Comparison of ENCODE assay signal across 8 cellular contexts in the genomic region with DNA sequence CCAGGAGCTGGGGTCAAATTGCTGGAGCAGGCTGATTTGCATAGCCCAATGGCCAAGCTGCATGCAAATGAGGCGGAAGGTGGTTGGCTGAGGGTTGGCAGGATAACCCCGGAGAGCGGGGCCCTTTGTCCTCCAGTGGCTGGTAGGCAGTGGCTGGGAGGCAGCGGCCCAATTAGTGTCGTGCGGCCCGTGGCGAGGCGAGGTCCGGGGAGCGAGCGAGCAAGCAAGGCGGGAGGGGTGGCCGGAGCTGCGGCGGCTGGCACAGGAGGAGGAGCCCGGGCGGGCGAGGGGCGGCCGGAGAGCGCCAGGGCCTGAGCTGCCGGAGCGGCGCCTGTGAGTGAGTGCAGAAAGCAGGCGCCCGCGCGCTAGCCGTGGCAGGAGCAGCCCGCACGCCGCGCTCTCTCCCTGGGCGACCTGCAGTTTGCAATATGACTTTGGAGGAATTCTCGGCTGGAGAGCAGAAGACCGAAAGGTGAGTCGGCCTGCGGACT. TPM values are rescaled to one million over a fixed set of nuclear protein-coding genes. Genes with fewer than 3 reads are reported as not detected.
DNase-seq lines count a peak whose midpoint lies in the region; TF ChIP-seq lines count a peak whose summit lies in the region.

A gene with protein sequence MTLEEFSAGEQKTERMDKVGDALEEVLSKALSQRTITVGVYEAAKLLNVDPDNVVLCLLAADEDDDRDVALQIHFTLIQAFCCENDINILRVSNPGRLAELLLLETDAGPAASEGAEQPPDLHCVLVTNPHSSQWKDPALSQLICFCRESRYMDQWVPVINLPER (plus strand): TSS at position 135 of the 491 bp plus-strand sequence. CDS start 294 bp downstream, at position 429.

- peak; percentile 98 for DNase-seq in HAP-1 (ENCODE audit: low spot score in 2 of 2)
- DNase-seq in MM.1S = peak; percentile 99
- DNase-seq in SIG-M5 (lab: John Stamatoyannopoulos, UW) = peak; percentile 87
- DNase-seq in activated gamma-delta T cell (lab: John Stamatoyannopoulos, UW) = peak; percentile 93
- peak; percentile 100 for DNase-seq in fibroblast of villous mesenchyme (ENCODE audit: low read depth)
- peak; percentile 94 for DNase-seq in neural crest cell (ENCODE audit: low read depth, low spot score)

- peaks cover 25% of the 10 kb centered on the region for H3K4me1 Mint-ChIP-seq in neural crest cell

- H3K9me3 ChIP-seq in ES-I3 (ENCODE audit: control insufficient read depth, insufficient read depth, low read length) = no peaks in the 10 kb centered on the region; the same call in 1 of the 2 replicates
- H3K9me3 ChIP-seq in HAP-1 = no peaks in the 10 kb centered on the region
- no peaks in the 10 kb centered on the region for H3K9me3 ChIP-seq in MM.1S (replicated peaks; ENCODE audit: insufficient read depth, low read length)
- no peaks in the 10 kb centered on the region for H3K9me3 ChIP-seq in subcutaneous abdominal adipose tissue (ENCODE audit: control insufficient read depth in 5 of 5, low read length in 5 of 5)

- H3K4me2 ChIP-seq in MM.1S (ENCODE audit: low read depth, low read length) = peak within 1 kb of the TSS; percentile 81

- peaks cover 11% of the 10 kb centered on the region for H3K36me3 ChIP-seq in ES-I3 (ENCODE audit: insufficient read depth, low read length)
- peaks cover 18% of the 10 kb centered on the region for H3K36me3 ChIP-seq in HAP-1 (replicated peaks)
- H3K36me3 ChIP-seq in MM.1S (replicated peaks; ENCODE audit: insufficient read depth, low read length) = no peaks in the 10 kb centered on the region; the same call in 1 of the 2 replicates
- H3K36me3 ChIP-seq in subcutaneous abdominal adipose tissue (ENCODE audit: control insufficient read depth in 5 of 5, insufficient read depth in 5 of 5, low read length in 5 of 5) = peaks cover 0 to 23% (median 14%) of the 10 kb centered on the region in 5 donors

- H3K9ac ChIP-seq in ES-I3 (ENCODE audit: low read depth, low read length) = peak within 1 kb of the TSS; percentile 98
- peak within 1 kb of the TSS; percentile 98 for H3K9ac ChIP-seq in MM.1S (ENCODE audit: low read length)
- H3K9ac ChIP-seq in subcutaneous abdominal adipose tissue (ENCODE audit: low read length in 5 of 5) = peak within 1 kb of the TSS; percentile 53 to 91 (median 85)

- H2AFZ ChIP-seq in MM.1S (ENCODE audit: low read length) = peak within 1 kb of the TSS; percentile 81

- H3K27me3 ChIP-seq in HAP-1 (ENCODE audit: low read depth) = no peaks in the 10 kb centered on the region
- no peaks in the 10 kb centered on the region for H3K27me3 ChIP-seq in MM.1S (replicated peaks; ENCODE audit: insufficient read depth, low read length)
- no peaks in the 10 kb centered on the region for H3K27me3 ChIP-seq in subcutaneous abdominal adipose tissue (ENCODE audit: control insufficient read depth in 5 of 5, insufficient read depth in 4 of 5, low read length in 5 of 5)

- H3K9me2 ChIP-seq in MM.1S (replicated peaks; ENCODE audit: insufficient read depth, low read length) = no peaks in the 10 kb centered on the region

- H3K4me3 Mint-ChIP-seq in neural crest cell = peak within 1 kb of the TSS; percentile 99

- peaks cover 26% of the 10 kb centered on the region for H3K79me2 ChIP-seq in MM.1S (ENCODE audit: low read length)

- H3F3A ChIP-seq in MM.1S (ENCODE audit: insufficient read depth, low read length) = peaks cover 31% of the 10 kb centered on the region

- no peaks in the 10 kb centered on the region for H4K20me1 ChIP-seq in MM.1S (ENCODE audit: insufficient read depth, low read length)

- H3K9me3 Mint-ChIP-seq in neural crest cell = no peaks in the 10 kb centered on the region

- no peak for TF ChIP-seq CTCF in MM.1S (IDR thresholded peaks at IDR 0.05; ENCODE audit: low read length)
- no peak for TF ChIP-seq CTCF in fibroblast of villous mesenchyme (IDR thresholded peaks at IDR 0.05; ENCODE audit: insufficient read depth, low read depth, low read length)
- TF ChIP-seq CTCF in neural crest cell (conservative IDR thresholded peaks at IDR 0.05) = no peak

- H3K27ac ChIP-seq in MM.1S (ENCODE audit: low read length) (peak within 1 kb of the TSS; percentile 93), subcutaneous abdominal adipose tissue (ENCODE audit: low read depth, low read length) (peak within 1 kb of the TSS; percentile 97)

- no peaks in the 10 kb centered on the region for H3K27me3 Mint-ChIP-seq in neural crest cell (ENCODE audit: low read depth)

- 0 out of 2 replicates have a peak, but pooled peaks cover 20% of the 10 kb centered on the region for H3K4me1 ChIP-seq in ES-I3 (ENCODE audit: insufficient read depth, low read length)
- H3K4me1 ChIP-seq in HAP-1 = peaks cover 8% of the 10 kb centered on the region
- H3K4me1 ChIP-seq in MM.1S (ENCODE audit: low read length) = peaks cover 11% of the 10 kb centered on the region; the same call in 1 of the 2 replicates
- peaks cover 4 to 41% (median 23%) of the 10 kb centered on the region in 5 donors for H3K4me1 ChIP-seq in subcutaneous abdominal adipose tissue (ENCODE audit: control insufficient read depth in 5 of 5, insufficient read depth in 5 of 5, low read length in 5 of 5)

- H3K36me3 Mint-ChIP-seq in neural crest cell (ENCODE audit: low read depth) = peaks cover 10% of the 10 kb centered on the region

- H3K4me3 ChIP-seq in HAP-1 (peak within 1 kb of the TSS; percentile 81), MM.1S (ENCODE audit: low read length) (peak within 1 kb of the TSS; percentile 98), fibroblast of villous mesenchyme (ENCODE audit: low read depth, low read length) (peak within 1 kb of the TSS; percentile 89), subcutaneous abdominal adipose tissue (ENCODE audit: low read depth in 1 of 5, low read length in 5 of 5) (peak within 1 kb of the TSS; percentile 67 to 96 (median 85))

- peak within 1 kb of the TSS; percentile 68 for H3K27ac Mint-ChIP-seq in neural crest cell (ENCODE audit: unreplicated experiment)

- in situ Hi-C loops in HAP-1 (cut with MboI; ENCODE audit: low sequenced_read_pairs) = no loop called here

RNA-seq across cellular contexts. Expression of the gene that starts here (rescaled TPM):
- total RNA-seq in fibroblast of villous mesenchyme (54.8 and 60.2 TPM in 2 replicates), neural crest cell (16.1 and 17.8 TPM in 2 replicates)

Comparison
In these comparisons a context has a peak if more than half of its experiments do, and no peak if none do; other contexts are left out.
1. Peak in every context shown above with its lines: DNase-seq, H3K4me3 ChIP-seq and H3K27ac ChIP-seq.